ENCODE assay signal across 8 cellular contexts in the genomic region with DNA sequence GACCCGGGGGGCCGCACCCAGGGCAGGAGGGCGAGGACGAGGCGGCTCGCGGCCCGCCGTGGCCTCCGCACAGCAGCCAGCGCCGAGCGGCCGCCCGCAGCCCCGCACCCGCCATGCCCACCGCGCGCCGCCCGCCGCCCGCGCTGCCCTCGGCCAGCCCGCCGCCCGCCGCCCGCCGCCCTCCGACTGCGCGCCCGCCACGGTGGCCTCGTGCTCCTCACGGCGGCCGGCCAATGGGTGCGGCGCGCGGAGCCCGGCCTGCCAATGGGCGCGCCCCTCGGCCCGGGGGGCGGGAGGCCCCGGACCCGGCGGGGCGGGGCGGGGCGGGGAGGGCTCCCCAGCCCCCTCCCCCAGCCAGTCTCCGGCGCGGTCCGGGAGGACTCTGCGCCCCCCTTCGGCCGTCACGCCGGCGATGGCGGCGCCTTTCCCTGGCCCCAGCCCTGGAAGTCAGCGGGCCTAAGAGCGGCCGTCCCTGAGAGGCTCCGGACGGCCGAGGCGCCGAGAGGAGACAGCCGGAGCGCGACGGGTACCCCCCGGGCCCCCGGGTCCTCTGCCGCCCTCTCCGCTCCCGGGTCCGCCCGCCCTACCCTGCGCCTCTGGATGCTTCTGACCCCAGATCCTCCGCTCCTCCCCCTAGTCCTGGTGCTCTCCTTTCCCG. TPM values are rescaled to one million over a fixed set of nuclear protein-coding genes. Genes with fewer than 3 reads are reported as not detected.
DNase-seq lines count a peak whose midpoint lies in the region; ATAC-seq and TF ChIP-seq lines count a peak whose summit lies in the region.

Gene NT5DC2 (minus strand): TSS at position 235 of the 658 bp plus-strand sequence. CDS start 120 bp downstream, at position 115.

- peaks cover 14% of the 10 kb centered on the region for H3K4me1 ChIP-seq in mesodermal cell (ENCODE audit: control insufficient read depth, insufficient read depth, low read length, poor library complexity, severe bottlenecking)

- H3K36me3 ChIP-seq in mesodermal cell (ENCODE audit: control insufficient read depth, insufficient read depth, low read length) = peaks cover 16% of the 10 kb centered on the region

- CTCF ChIA-PET in GM10248 (lab: Yijun Ruan, JAX) = no interaction called here

- H3K4me3 ChIP-seq in mesodermal cell (ENCODE audit: extremely low read depth, insufficient read depth, low read length, poor library complexity, severe bottlenecking) = peak within 1 kb of the TSS; percentile 80

- WGBS in mesodermal cell (ENCODE audit: insufficient coverage in 2 of 2), 2 experiments = 3 to 6% methylated on average over 19 to 36 of the region's 91 CpGs

- H3K27ac ChIP-seq in mesodermal cell (ENCODE audit: low read depth, low read length, severe bottlenecking) = peak within 1 kb of the TSS; percentile 73

- in situ Hi-C loops in endometrial microvascular endothelial cells (cut with HindIII; ENCODE audit: inconsistent ontology term, low pct_unique_long_range_greater_than_20kb, low sequenced_read_pairs) = no loop called here

- peak; percentile 45 for TF ChIP-seq CTCF in GM10248 (IDR thresholded peaks at IDR 0.05; ENCODE audit: control extremely low read depth, extremely low read depth, low read depth, missing control alignments)

- POLR2A ChIA-PET in GM10248 (lab: Yijun Ruan, JAX) = no interaction called here

- ATAC-seq in HG02678 (IDR thresholded peaks at IDR 0.05; ENCODE audit: unreplicated experiment) = peak; percentile 39
- no peak for ATAC-seq in HG03571 (IDR thresholded peaks at IDR 0.05; ENCODE audit: unreplicated experiment)

- H3K9me3 ChIP-seq in mesodermal cell (ENCODE audit: control insufficient read depth, low read length) = no peaks in the 10 kb centered on the region

- peak; percentile 93 for DNase-seq in GM10248 (ENCODE audit: extremely low spot score)
- peak; percentile 66 for DNase-seq in NCI-H526 treated with DMSO at 0.1 percent for 48 hours (lab: John Stamatoyannopoulos, UW)
- peak in 2 of 3 experiments; percentile 40 to 58 for DNase-seq in activated CD8-positive, alpha-beta memory T cell treated with anti-CD3 and anti-CD28 coated beads for 48 hours (ENCODE audit: low read depth in 2 of 3, low spot score in 2 of 3)
- peak; percentile 64 to 71 for DNase-seq in stimulated activated CD8-positive, alpha-beta memory T cell treated with anti-CD3 and anti-CD28 coated beads, Interleukin-15, amount 100 ng/mL, for 48 hours (ENCODE audit: low read depth in 2 of 2)

RNA-seq across cellular contexts. Expression of gene NT5DC2, which starts in this region (rescaled TPM):
- 70.2 TPM for total RNA-seq in endometrial microvascular endothelial cells (ENCODE audit: inconsistent ontology term)
- polyA plus RNA-seq in mesodermal cell (2013, experiment 1 of 2) = 292 TPM
- polyA plus RNA-seq in mesodermal cell (2013, experiment 2 of 2) = 250 TPM
